ENCODE assay signal across 13 cellular contexts in genomic region chr6:70281923-70282902, GRCh38. TPM values are rescaled to one million over a fixed set of nuclear protein-coding genes. Genes with fewer than 3 reads are reported as not detected.
DNase-seq lines count a peak whose midpoint lies in the region; ATAC-seq, FAIRE-seq and TF ChIP-seq lines count a peak whose summit lies in the region.
"Had no signal": no experiment of that assay in that cellular context is flagged by ENCODE, and none has a peak within 500 bp of the region (broad histone marks: within the 10 kb centered on the region; RNA-seq: fewer than 3 reads in every experiment).

No MANE protein-coding gene starts in this region.

- no peaks in the 10 kb centered on the region for H3K79me2 ChIP-seq in HepG2 (ENCODE audit: insufficient read depth, low read length)

- TF ChIP-seq POLR2A in erythroblast (IDR thresholded peaks at IDR 0.05; ENCODE audit: low read length) = no peak
- TF ChIP-seq POLR2A in HepG2 (IDR thresholded peaks at IDR 0.05; ENCODE audit: insufficient read depth in 1 of 2, low read depth in 2 of 2, low read length in 2 of 2) = no peak
- TF ChIP-seq POLR2A in sigmoid colon (IDR thresholded peaks at IDR 0.05) = no peak

- no peaks in the 10 kb centered on the region for H3K9me3 ChIP-seq in HUES48 (ENCODE audit: control insufficient read depth, insufficient read depth, low read length)
- H3K9me3 ChIP-seq in HepG2 (ENCODE audit: low read length) = no peaks in the 10 kb centered on the region
- H3K9me3 ChIP-seq in sigmoid colon = no peaks in the 10 kb centered on the region

- H3K4me3 ChIP-seq in HUES48 (ENCODE audit: low read depth, low read length) (peak overlapping the region; percentile 72), HepG2 (replicated peaks in 1 of 3; ENCODE audit: insufficient read depth in 1 of 3, low read depth in 2 of 3, low read length in 3 of 3) (no peak overlapping the region), sigmoid colon (peak overlapping the region in 3 of 4 donors; percentile 13 to 25 (median 24))

- POLR2A ChIA-PET in HepG2 (lab: Yijun Ruan, JAX) = no interaction called here

- no peaks in the 10 kb centered on the region for H4K20me1 ChIP-seq in HepG2 (ENCODE audit: insufficient read depth, low read length)

- no peak overlapping the region for H3K4me3 Mint-ChIP-seq in activated naive CD8-positive, alpha-beta T cell treated with anti-CD3 and anti-CD28 coated beads for 36 hours
- H3K4me3 Mint-ChIP-seq: CD4-positive, alpha-beta T cell; central memory CD8-positive, alpha-beta T cell; memory B cell had no signal

- no peak overlapping the region for H3K27ac ChIP-seq in HUES48 (ENCODE audit: low read depth, low read length)
- H3K27ac ChIP-seq in HepG2 (ENCODE audit: extremely low read length, insufficient read depth, low read length) = no peak overlapping the region
- no peak overlapping the region for H3K27ac ChIP-seq in sigmoid colon

- no peak for TF ChIP-seq RAD21 in HepG2 (CRISPR knock-in tag; IDR thresholded peaks at IDR 0.05)

- TF ChIP-seq EP300 in HepG2 (IDR thresholded peaks at IDR 0.05; ENCODE audit: low read depth in 2 of 2, low read length in 2 of 2) (no peak), HepG2 (CRISPR knock-in tag; IDR thresholded peaks at IDR 0.05; ENCODE audit: borderline replicate concordance) (no peak), sigmoid colon (IDR thresholded peaks at IDR 0.05) (no peak)

- in situ Hi-C loops in HepG2 (cut with HindIII; ENCODE audit: extremely low pct_ligation_motif_present, low pct_unique_long_range_greater_than_20kb) = no loop called here

- H3K27me3 ChIP-seq in HUES48 (ENCODE audit: control insufficient read depth, insufficient read depth, low read length) (peaks cover 50% of the 10 kb centered on the region), HepG2 (ENCODE audit: control insufficient read depth in 1 of 2, insufficient read depth in 2 of 2, low read length in 2 of 2) (peaks cover 0 to 37% of the 10 kb centered on the region in 2 experiments; a peak in 3 of 5 replicates), sigmoid colon (peaks cover 0 to 42% (median 24%) of the 10 kb centered on the region in 3 donors)

- CTCF ChIA-PET in HepG2 (lab: Yijun Ruan, JAX; ENCODE audit: low intra/inter-chr PET ratio, low total read pairs) = no interaction called here

- WGBS in HepG2 (ENCODE audit: low lambda C conversion rate) = 25% methylated on average over 24 of the region's 46 CpGs
- 12% methylated on average over 46 of the region's 46 CpGs for WGBS in sigmoid colon, 2 donors

- no peaks in the 10 kb centered on the region for H3K9me3 Mint-ChIP-seq in activated naive CD8-positive, alpha-beta T cell treated with anti-CD3 and anti-CD28 coated beads for 36 hours
- H3K9me3 Mint-ChIP-seq: activated T-helper 2 cell treated with anti-CD3 and anti-CD28 coated beads, Interferon-gamma antibody, Interleukin-2, Interleukin-4, amounts not matched to agents 10 μg/mL and 5 μg/mL and 100 μg/mL, durations not matched to agents 14 hours and 24 hours and 36 hours; CD4-positive, alpha-beta T cell; central memory CD8-positive, alpha-beta T cell; memory B cell had no signal

- no peak overlapping the region; the same call in 1 of the 2 replicates for H3K4me2 ChIP-seq in HepG2 (ENCODE audit: low read depth, low read length)

- H2AFZ ChIP-seq in HepG2 (ENCODE audit: low read length) = no peak overlapping the region

- H3K4me1 ChIP-seq in HUES48 (ENCODE audit: control insufficient read depth, insufficient read depth, low read length) (peaks cover 13% of the 10 kb centered on the region; the same call in 1 of the 2 replicates), HepG2 (ENCODE audit: insufficient read depth, low read length) (no peaks in the 10 kb centered on the region), sigmoid colon (peaks cover 0 to 12% (median 11%) of the 10 kb centered on the region in 4 donors)

- no TSS peak for BruUV-seq in HepG2 (replicated peaks; lab: Mats Ljungman, UMichigan)

- no peak overlapping the region for H3K27ac Mint-ChIP-seq in activated naive CD8-positive, alpha-beta T cell treated with anti-CD3 and anti-CD28 coated beads for 36 hours
- H3K27ac Mint-ChIP-seq: activated T-helper 2 cell treated with anti-CD3 and anti-CD28 coated beads, Interferon-gamma antibody, Interleukin-2, Interleukin-4, amounts not matched to agents 10 μg/mL and 5 μg/mL and 100 μg/mL, durations not matched to agents 14 hours and 24 hours and 36 hours; CD4-positive, alpha-beta T cell; memory B cell had no signal

- intact Hi-C loops in HepG2 (cut with micrococcal nuclease; ENCODE audit: unreplicated experiment) = no loop called here
- intact Hi-C loops in sigmoid colon (cut with DNase I) = no loop called here

- peak; percentile 43 for ATAC-seq in HepG2
- ATAC-seq in HG02571 (IDR thresholded peaks at IDR 0.05; ENCODE audit: unreplicated experiment) = no peak
- no peak for ATAC-seq in HG03108 (IDR thresholded peaks at IDR 0.05; ENCODE audit: unreplicated experiment)

- H3K36me3 Mint-ChIP-seq in activated naive CD8-positive, alpha-beta T cell treated with anti-CD3 and anti-CD28 coated beads for 36 hours = no peaks in the 10 kb centered on the region
- H3K36me3 Mint-ChIP-seq: memory B cell had no signal

- peaks cover 71% of the 10 kb centered on the region for H3K27me3 Mint-ChIP-seq in activated naive CD8-positive, alpha-beta T cell treated with anti-CD3 and anti-CD28 coated beads for 36 hours

- no peak for TF ChIP-seq CTCF in HepG2 (CRISPR knock-in tag; IDR thresholded peaks at IDR 0.05)
- no peak for TF ChIP-seq CTCF in sigmoid colon (IDR thresholded peaks at IDR 0.05)

- peak; percentile 35 to 52 for DNase-seq in erythroblast (lab: John Stamatoyannopoulos, UW)
- DNase-seq in HepG2 (ENCODE audit: low spot score) = no peak
- DNase-seq in sigmoid colon = no peak
- no peak for DNase-seq in activated naive CD8-positive, alpha-beta T cell treated with anti-CD3 and anti-CD28 coated beads for 36 hours
- no peak for DNase-seq in activated CD4-positive, CD25-positive, alpha-beta regulatory T cell treated with anti-CD3 and anti-CD28 coated beads, Interleukin-2, amount 50 U/mL, for 72 hours
- DNase-seq: CD4-positive, alpha-beta T cell had no signal

- H3K36me3 ChIP-seq in HUES48 (ENCODE audit: control insufficient read depth, insufficient read depth, low read length) = no peaks in the 10 kb centered on the region
- H3K36me3 ChIP-seq in HepG2 (replicated peaks in 1 of 2; ENCODE audit: control insufficient read depth in 1 of 2, insufficient read depth in 2 of 2, low read length in 2 of 2) = no peaks in the 10 kb centered on the region
- H3K36me3 ChIP-seq in sigmoid colon = no peaks in the 10 kb centered on the region

- H3K4me1 Mint-ChIP-seq in activated naive CD8-positive, alpha-beta T cell treated with anti-CD3 and anti-CD28 coated beads for 36 hours = peaks cover 4% of the 10 kb centered on the region
- H3K4me1 Mint-ChIP-seq: central memory CD8-positive, alpha-beta T cell; memory B cell had no signal

- no peak for FAIRE-seq in HepG2 (lab: Jason Lieb, UNC)
- FAIRE-seq: GM19239 had no signal

- H3K9ac ChIP-seq in HUES48 (ENCODE audit: low read depth, low read length) (no peak overlapping the region), HepG2 (ENCODE audit: insufficient read depth, low read depth, low read length) (no peak overlapping the region)

TF ChIP-seq in HepG2, 621 proteins besides CTCF, POLR2A, EP300 and RAD21 (continues in another document):
- TF ChIP-seq TBX2 (CRISPR knock-in tag; IDR thresholded peaks at IDR 0.05; ENCODE audit: borderline replicate concordance) (no peak), FOXO4 (CRISPR knock-in tag; conservative IDR thresholded peaks at IDR 0.05) (0 out of 2 replicates have a peak, but pooled peaks have one; percentile 31), ZNF670 (CRISPR knock-in tag; IDR thresholded peaks at IDR 0.05; ENCODE audit: borderline replicate concordance) (no peak)

RNA-seq across cellular contexts. Expression of gene COL9A1, which starts 20.7 kb away (rescaled TPM):
- not detected in 2 replicates for total RNA-seq in HepG2 (2016; rRNA removed; fragmentation: Illumina TruSeq; extraction: Trizol)
- not detected in 2 replicates for total RNA-seq in HepG2 (2016; cell fraction: cytosol; rRNA removed; fragmentation: Illumina TruSeq; extraction: Trizol; ENCODE audit: low read depth)
- total RNA-seq in HepG2 (2016; cell fraction: insoluble cytoplasmic fraction; rRNA removed; fragmentation: Illumina TruSeq; extraction: Trizol) = not detected in 2 replicates
- total RNA-seq in HepG2 (2016; cell fraction: membrane; rRNA removed; fragmentation: Illumina TruSeq; extraction: Trizol) = not detected in 2 replicates
- not detected in 2 replicates for total RNA-seq in HepG2 (2016; cell fraction: nucleus; rRNA removed; fragmentation: Illumina TruSeq; extraction: Trizol)
- polyA plus RNA-seq in HepG2 (2011; rRNA removed) = 0.04 and 0.08 TPM in 2 replicates
- not detected in 2 replicates for polyA plus RNA-seq in HepG2 (2011; cell fraction: cytosol; rRNA removed)
- 0.09 and 0.10 TPM in 2 replicates for polyA plus RNA-seq in HepG2 (2011; cell fraction: nucleus; rRNA removed)
- 0.05 TPM in 1 of 2 replicates, not detected in the other for polyA plus RNA-seq in HepG2 (2012)
- not detected in 2 replicates for polyA plus RNA-seq in HepG2 (2016; cell fraction: cytosol; fragmentation: Illumina TruSeq; extraction: Trizol; ENCODE audit: low read depth)
- polyA plus RNA-seq in HepG2 (2016; cell fraction: insoluble cytoplasmic fraction; fragmentation: Illumina TruSeq; extraction: Trizol; ENCODE audit: low read depth) = not detected in 2 replicates
- not detected in 2 replicates for polyA plus RNA-seq in HepG2 (2016; cell fraction: membrane; fragmentation: Illumina TruSeq; extraction: Trizol; ENCODE audit: low read depth)
- polyA plus RNA-seq in HepG2 (2016; cell fraction: nucleus; fragmentation: Illumina TruSeq; extraction: Trizol; ENCODE audit: insufficient read depth, low read depth) = not detected in 2 replicates
- polyA minus RNA-seq in HepG2 (2011; rRNA and poly(A)+ RNA removed; ENCODE audit: low replicate concordance) = not detected in 2 replicates
- polyA minus RNA-seq in HepG2 (2011; cell fraction: cytosol; rRNA and poly(A)+ RNA removed) = not detected in 2 replicates
- not detected in 2 replicates for polyA minus RNA-seq in HepG2 (2011; cell fraction: nucleus; rRNA and poly(A)+ RNA removed)
- 1 to 10 TPM in 1 of 4 donors, under 1 TPM in 1, not detected in 2; 0.28 to 1.1 TPM for total RNA-seq in sigmoid colon
- polyA plus RNA-seq in sigmoid colon = under 1 TPM; 0.46 to 0.60 (median 0.52) TPM
- total RNA-seq in activated naive CD8-positive, alpha-beta T cell treated with anti-CD3 and anti-CD28 coated beads for 36 hours = not detected
- total RNA-seq: activated T-helper 2 cell treated with anti-CD3 and anti-CD28 coated beads, Interferon-gamma antibody, Interleukin-2, Interleukin-4, amounts not matched to agents 10 μg/mL and 5 μg/mL and 100 μg/mL, durations not matched to agents 14 hours and 24 hours and 36 hours; CD4-positive, alpha-beta T cell had no signal

Comparison
In these comparisons a context has a peak if more than half of its experiments do, and no peak if none do; other contexts are left out.
1. H3K4me3 ChIP-seq: peak in HUES48 (single experiment) and sigmoid colon (3 of 4); none in HepG2 (0 of 3).
2. DNase-seq: peak in erythroblast (2 of 2); none in HepG2 (single experiment), sigmoid colon (single experiment), activated naive CD8-positive, alpha-beta T cell treated with anti-CD3 and anti-CD28 coated beads for 36 hours (single experiment) and activated CD4-positive, CD25-positive, alpha-beta regulatory T cell treated with anti-CD3 and anti-CD28 coated beads, Interleukin-2, amount 50 U/mL, for 72 hours (single experiment).